Comparison of ENCODE assay signal across 14 cellular contexts in the genomic region with DNA sequence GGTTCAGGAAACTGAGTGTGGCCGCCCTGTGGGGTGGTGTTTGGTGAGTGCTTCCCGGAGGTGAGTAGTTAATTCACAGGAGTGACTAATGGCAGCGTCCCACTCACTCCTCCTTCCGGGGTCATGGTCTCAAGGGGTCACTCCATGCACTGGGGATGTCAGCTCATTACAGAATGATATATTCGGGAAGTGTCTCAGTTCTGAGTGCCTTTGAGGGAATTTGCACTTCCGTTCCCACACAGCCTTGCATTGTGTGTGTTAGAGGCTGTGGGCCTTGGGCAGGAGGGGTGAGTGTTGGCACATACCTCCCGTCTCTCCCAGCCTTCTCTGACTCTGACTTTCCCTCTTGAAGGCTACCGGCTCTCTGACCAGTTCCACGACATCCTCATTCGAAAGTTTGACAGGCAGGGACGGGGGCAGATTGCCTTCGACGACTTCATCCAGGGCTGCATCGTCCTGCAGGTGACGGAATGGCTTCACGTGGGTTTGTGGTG. TPM values are rescaled to one million over a fixed set of nuclear protein-coding genes. Genes with fewer than 3 reads are reported as not detected.
DNase-seq lines count a peak whose midpoint lies in the region; FAIRE-seq and TF ChIP-seq lines count a peak whose summit lies in the region.
"Had no signal": no experiment of that assay in that cellular context is flagged by ENCODE, and none has a peak within 500 bp of the region (broad histone marks: within the 10 kb centered on the region; RNA-seq: fewer than 3 reads in every experiment).

No MANE protein-coding gene starts in this region.

- H3K4me1 ChIP-seq in astrocyte (ENCODE audit: insufficient read depth, low read length) (peaks cover 25% of the 10 kb centered on the region), hepatocyte (ENCODE audit: insufficient read depth) (no peaks in the 10 kb centered on the region)
- H3K4me1 ChIP-seq: gastrocnemius medialis had no signal

- peaks cover 19% of the 10 kb centered on the region for H3K79me2 ChIP-seq in astrocyte (ENCODE audit: insufficient read depth, low read length)
- H3K79me2 ChIP-seq in hepatocyte = peaks cover 9% of the 10 kb centered on the region

- H3K4me2 ChIP-seq in astrocyte (ENCODE audit: low read length) (peak overlapping the region; percentile 53), hepatocyte (no peak overlapping the region)

- 87% methylated on average over 16 of the region's 16 CpGs for WGBS in hepatocyte (ENCODE audit: low lambda C conversion rate, missing lambda C conversion rate)

- peaks cover 92% of the 10 kb centered on the region for H4K20me1 ChIP-seq in astrocyte (ENCODE audit: insufficient read depth, low read length)
- peaks cover 9% of the 10 kb centered on the region for H4K20me1 ChIP-seq in hepatocyte (ENCODE audit: insufficient read depth, poor library complexity, severe bottlenecking)

- no peak for FAIRE-seq in astrocyte (lab: Jason Lieb, UNC)

- DNase-seq in HT-29 (ENCODE audit: low spot score) (peak; percentile 57), astrocyte (ENCODE audit: low read depth) (peak; percentile 53), iris pigment epithelial cell (ENCODE audit: low read depth) (peak; percentile 28), SIG-M5 treated with dmso at 0.1 percent for 504 hours (lab: John Stamatoyannopoulos, UW; ENCODE audit: unreplicated experiment) (no peak), SW 1271 (lab: John Stamatoyannopoulos, UW) (no peak), hepatocyte (ENCODE audit: low spot score) (no peak)
- peak; percentile 16 for DNase-seq in stimulated activated CD8-positive, alpha-beta memory T cell treated with anti-CD3 and anti-CD28 coated beads, Interleukin-4, amount 100 ng/mL, for 48 hours
- DNase-seq: CD4-positive, CD25-positive, alpha-beta regulatory T cell; effector memory CD8-positive, alpha-beta T cell; gastrocnemius medialis; NCI-H1436; NCI-H446 had no signal

- H3K27ac ChIP-seq in astrocyte (ENCODE audit: low read depth, low read length) (peak overlapping the region; percentile 28), hepatocyte (no peak overlapping the region)
- H3K27ac ChIP-seq: gastrocnemius medialis, HL-60, neutrophil had no signal

- peaks cover 6% of the 10 kb centered on the region for H3K36me3 ChIP-seq in astrocyte (ENCODE audit: insufficient read depth, low read length)
- no peaks in the 10 kb centered on the region for H3K36me3 ChIP-seq in hepatocyte (replicated peaks; ENCODE audit: insufficient read depth, low read depth)

- no peaks in the 10 kb centered on the region for H3K27me3 Mint-ChIP-seq in astrocyte (ENCODE audit: low read depth, unreplicated experiment)
- H3K27me3 Mint-ChIP-seq: CD4-positive, CD25-positive, alpha-beta regulatory T cell; effector memory CD8-positive, alpha-beta T cell had no signal

- H3K9me3 Mint-ChIP-seq in astrocyte (ENCODE audit: unreplicated experiment) = no peaks in the 10 kb centered on the region
- H3K9me3 Mint-ChIP-seq: CD4-positive, CD25-positive, alpha-beta regulatory T cell; effector memory CD8-positive, alpha-beta T cell had no signal

- H3K4me3 ChIP-seq in astrocyte (ENCODE audit: insufficient read depth, low read depth, low read length) = no peak overlapping the region
- no peak overlapping the region for H3K4me3 ChIP-seq in hepatocyte
- H3K4me3 ChIP-seq: gastrocnemius medialis had no signal

- H2AFZ ChIP-seq in astrocyte (ENCODE audit: low read depth, low read length) (no peak overlapping the region), hepatocyte (no peak overlapping the region)

- peak overlapping the region; percentile 17 for H3K9ac ChIP-seq in astrocyte (ENCODE audit: low read length)

- no peak overlapping the region for H3K27ac Mint-ChIP-seq in astrocyte (ENCODE audit: unreplicated experiment)
- H3K27ac Mint-ChIP-seq: CD4-positive, CD25-positive, alpha-beta regulatory T cell; effector memory CD8-positive, alpha-beta T cell had no signal

- TF ChIP-seq CTCF in astrocyte (IDR thresholded peaks at IDR 0.05; ENCODE audit: insufficient read depth, low read depth, low read length) = no peak
- TF ChIP-seq CTCF in hepatocyte (IDR thresholded peaks at IDR 0.05; ENCODE audit: poor library complexity) = no peak

- H3K27me3 ChIP-seq in astrocyte (ENCODE audit: insufficient read depth, low read length) (no peaks in the 10 kb centered on the region), hepatocyte (no peaks in the 10 kb centered on the region)
- H3K27me3 ChIP-seq: gastrocnemius medialis, neutrophil had no signal

- H3K9me2 ChIP-seq in hepatocyte (replicated peaks; ENCODE audit: insufficient read depth) = no peaks in the 10 kb centered on the region

- H3K4me1 Mint-ChIP-seq in astrocyte (ENCODE audit: low read depth, unreplicated experiment) = peaks cover 6% of the 10 kb centered on the region

- no peaks in the 10 kb centered on the region for H3K9me3 ChIP-seq in astrocyte (ENCODE audit: insufficient read depth, low read depth, low read length)
- no peaks in the 10 kb centered on the region for H3K9me3 ChIP-seq in hepatocyte (ENCODE audit: low read depth)
- H3K9me3 ChIP-seq: gastrocnemius medialis, neutrophil had no signal

- no peak overlapping the region for H3K4me3 Mint-ChIP-seq in astrocyte (ENCODE audit: unreplicated experiment)
- H3K4me3 Mint-ChIP-seq: CD4-positive, CD25-positive, alpha-beta regulatory T cell; effector memory CD8-positive, alpha-beta T cell had no signal

- peaks cover 24% of the 10 kb centered on the region for H3K36me3 Mint-ChIP-seq in astrocyte (ENCODE audit: low read depth, unreplicated experiment)

RNA-seq across cellular contexts. Expression of gene AHRR, which starts 10.5 kb away (rescaled TPM):
- total RNA-seq in HT-29 (2014; rRNA removed; shearing (Covaris generic)) = 3.0 and 5.4 TPM in 2 replicates
- 8.6 and 10.5 TPM in 2 replicates for total RNA-seq in astrocyte
- total RNA-seq in hepatocyte = 1.8 and 2.6 TPM in 2 replicates
- polyA plus RNA-seq in hepatocyte = 1.8 and 2.4 TPM in 2 replicates

RNA-seq across cellular contexts. Expression of gene PDCD6, which starts 39.5 kb away (rescaled TPM):
- total RNA-seq in HT-29 (2014; rRNA removed; shearing (Covaris generic)) = 506 and 531 TPM in 2 replicates
- total RNA-seq in astrocyte (99.1 and 99.6 TPM in 2 replicates), hepatocyte (109 and 116 TPM in 2 replicates)
- polyA plus RNA-seq in hepatocyte = 169 and 197 TPM in 2 replicates

Comparison
In these comparisons a context has a peak if more than half of its experiments do, and no peak if none do; other contexts are left out.
1. DNase-seq: peak in HT-29 (single experiment), astrocyte (single experiment), iris pigment epithelial cell (single experiment) and stimulated activated CD8-positive, alpha-beta memory T cell treated with anti-CD3 and anti-CD28 coated beads, Interleukin-4, amount 100 ng/mL, for 48 hours (single experiment); none in SIG-M5 treated with dmso at 0.1 percent for 504 hours (single experiment), SW 1271 (0 of 2) and hepatocyte (single experiment).